In the genomic region with DNA sequence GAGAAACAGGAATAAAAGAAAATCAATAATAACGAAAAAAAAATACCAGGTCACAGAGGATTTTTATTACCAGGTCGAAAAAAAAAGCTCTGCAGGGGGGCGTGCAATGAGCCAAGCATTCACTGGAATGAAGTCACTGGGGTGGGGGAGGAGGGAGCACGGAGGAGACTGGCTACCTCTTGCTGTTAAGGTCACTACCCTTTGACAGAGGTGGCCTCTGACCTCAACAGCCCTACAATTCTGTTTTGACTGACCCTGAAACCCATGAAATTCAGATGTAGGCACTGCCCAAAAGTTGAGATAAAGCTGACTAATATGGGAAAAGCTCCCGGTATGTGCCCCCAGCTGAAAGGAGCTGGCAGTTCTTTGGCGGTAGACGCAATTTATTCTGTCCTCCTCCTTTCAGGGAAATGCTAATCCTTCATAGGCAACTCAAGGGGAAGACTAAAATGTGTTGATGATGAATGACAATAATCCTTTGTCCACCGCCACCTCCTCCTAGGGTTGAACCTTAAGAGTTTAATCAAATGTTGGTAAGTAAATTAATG, we compare ENCODE assay signal across 13 cellular contexts. TPM values are rescaled to one million over a fixed set of nuclear protein-coding genes. Genes with fewer than 3 reads are reported as not detected.
A peak's percentile ranks its signal among the peaks of the same experiment; 100 is the strongest.
DNase-seq lines count a peak whose midpoint lies in the region; TF ChIP-seq lines count a peak whose summit lies in the region.
"Had no signal": no experiment of that assay in that cellular context is flagged by ENCODE, and none has a peak within 500 bp of the region (broad histone marks: within the 10 kb centered on the region; RNA-seq: fewer than 3 reads in every experiment).

No MANE protein-coding gene starts in this region.

- TF ChIP-seq POLR2A in lower leg skin (IDR thresholded peaks at IDR 0.05): no peak

- no peak for TF ChIP-seq CTCF in endodermal cell (conservative IDR thresholded peaks at IDR 0.05)
- no peak for TF ChIP-seq CTCF in nephron (IDR thresholded peaks at IDR 0.05; ENCODE audit: unreplicated experiment in 3 of 3)
- TF ChIP-seq CTCF in mesothelial cell of epicardium (IDR thresholded peaks at IDR 0.05; ENCODE audit: unreplicated experiment): no peak
- no peak for TF ChIP-seq CTCF in lower leg skin (IDR thresholded peaks at IDR 0.05)

- peak overlapping the region; percentile 74 for H3K27ac Mint-ChIP-seq in endodermal cell
- H3K27ac Mint-ChIP-seq in nephron: peak overlapping the region; percentile 38 to 90 (median 86)
- no peak overlapping the region for H3K27ac Mint-ChIP-seq in mesothelial cell of epicardium
- H3K27ac Mint-ChIP-seq in activated naive CD8-positive, alpha-beta T cell treated with anti-CD3 and anti-CD28 coated beads for 36 hours: no peak overlapping the region
- H3K27ac Mint-ChIP-seq: CD14-positive monocyte; dendritic cell treated with granulocyte-macrophage colony-stimulating factor and Interleukin-4, amounts not matched to agents 40 ng/mL and 50 ng/mL, for 4 days had no signal

- no peaks in the 10 kb centered on the region for H3K27me3 ChIP-seq in NT2/D1 (ENCODE audit: insufficient read depth, insufficient read length)
- no peaks in the 10 kb centered on the region for H3K27me3 ChIP-seq in endodermal cell (ENCODE audit: control insufficient read depth, insufficient read depth, low read length, poor library complexity, severe bottlenecking)

- H3K36me3 Mint-ChIP-seq in endodermal cell (ENCODE audit: low read depth) (no peaks in the 10 kb centered on the region), nephron (ENCODE audit: low read depth) (no peaks in the 10 kb centered on the region), mesothelial cell of epicardium (no peaks in the 10 kb centered on the region)
- no peaks in the 10 kb centered on the region for H3K36me3 Mint-ChIP-seq in activated naive CD8-positive, alpha-beta T cell treated with anti-CD3 and anti-CD28 coated beads for 36 hours
- H3K36me3 Mint-ChIP-seq: CD14-positive monocyte had no signal

- H3K9me3 ChIP-seq in NT2/D1 (ENCODE audit: insufficient read depth, low read length) (peaks cover 4% of the 10 kb centered on the region), endodermal cell (ENCODE audit: control insufficient read depth, low read length) (no peaks in the 10 kb centered on the region)

- H3K4me1 Mint-ChIP-seq in endodermal cell: peaks cover 45% of the 10 kb centered on the region
- H3K4me1 Mint-ChIP-seq in nephron: peaks cover 43% of the 10 kb centered on the region
- H3K4me1 Mint-ChIP-seq in mesothelial cell of epicardium: peaks cover 37% of the 10 kb centered on the region
- H3K4me1 Mint-ChIP-seq in activated naive CD8-positive, alpha-beta T cell treated with anti-CD3 and anti-CD28 coated beads for 36 hours: peaks cover 24% of the 10 kb centered on the region
- H3K4me1 Mint-ChIP-seq: CD14-positive monocyte had no signal

- H3K27me3 Mint-ChIP-seq in endodermal cell (ENCODE audit: insufficient read depth) (no peaks in the 10 kb centered on the region), nephron (ENCODE audit: low read depth) (no peaks in the 10 kb centered on the region), mesothelial cell of epicardium (ENCODE audit: low read depth) (peaks cover 2% of the 10 kb centered on the region)
- H3K27me3 Mint-ChIP-seq in activated naive CD8-positive, alpha-beta T cell treated with anti-CD3 and anti-CD28 coated beads for 36 hours: no peaks in the 10 kb centered on the region

- intact Hi-C loops in lower leg skin (cut with DNase I; ENCODE audit: low total_unique reads): no loop called here

- H3K9me3 Mint-ChIP-seq in endodermal cell: no peaks in the 10 kb centered on the region
- H3K9me3 Mint-ChIP-seq in nephron: no peaks in the 10 kb centered on the region
- no peaks in the 10 kb centered on the region for H3K9me3 Mint-ChIP-seq in mesothelial cell of epicardium
- H3K9me3 Mint-ChIP-seq in activated naive CD8-positive, alpha-beta T cell treated with anti-CD3 and anti-CD28 coated beads for 36 hours: no peaks in the 10 kb centered on the region
- H3K9me3 Mint-ChIP-seq: CD14-positive monocyte; dendritic cell treated with granulocyte-macrophage colony-stimulating factor and Interleukin-4, amounts not matched to agents 40 ng/mL and 50 ng/mL, for 4 days had no signal

- DNase-seq in ELF-1 (ENCODE audit: low read depth, low spot score) (peak; percentile 53), NT2/D1 (ENCODE audit: low read depth, low spot score) (peak; percentile 82), endodermal cell (peak; percentile 88), mesothelial cell of epicardium (ENCODE audit: low spot score in 2 of 2, unreplicated experiment in 2 of 2) (no peak), lower leg skin (ENCODE audit: low spot score in 2 of 2) (no peak)
- no peak for DNase-seq in activated T-cell treated with anti-CD3 and anti-CD28 coated beads, Interleukin-2, amount 50 U/mL, for 48 hours
- DNase-seq in activated naive CD8-positive, alpha-beta T cell treated with anti-CD3 and anti-CD28 coated beads for 36 hours: no peak
- DNase-seq: NCI-H2081 treated with DMSO at 0.1 percent for 48 hours, RPMI8226 had no signal

- H3K36me3 ChIP-seq in NT2/D1 (ENCODE audit: insufficient read depth, insufficient read length, low read length) (no peaks in the 10 kb centered on the region), endodermal cell (ENCODE audit: control insufficient read depth, insufficient read depth, low read length) (no peaks in the 10 kb centered on the region)

- peak overlapping the region; percentile 90 for H3K27ac ChIP-seq in endodermal cell (ENCODE audit: low read depth, low read length)
- H3K27ac ChIP-seq: HL-60 had no signal

- H3K4me1 ChIP-seq in NT2/D1 (ENCODE audit: insufficient read depth, insufficient read length) (peaks cover 17% of the 10 kb centered on the region), endodermal cell (ENCODE audit: control insufficient read depth, insufficient read depth, low read length) (peaks cover 20% of the 10 kb centered on the region)

- H3K4me3 Mint-ChIP-seq in endodermal cell (peak overlapping the region; percentile 27), nephron (no peak overlapping the region), mesothelial cell of epicardium (no peak overlapping the region)
- no peak overlapping the region for H3K4me3 Mint-ChIP-seq in activated naive CD8-positive, alpha-beta T cell treated with anti-CD3 and anti-CD28 coated beads for 36 hours
- H3K4me3 Mint-ChIP-seq: dendritic cell treated with granulocyte-macrophage colony-stimulating factor and Interleukin-4, amounts not matched to agents 40 ng/mL and 50 ng/mL, for 4 days had no signal

- no peak overlapping the region for H3K4me3 ChIP-seq in NT2/D1 (ENCODE audit: insufficient read length, low read depth)
- H3K4me3 ChIP-seq in endodermal cell (ENCODE audit: low read length): no peak overlapping the region
- no peak overlapping the region for H3K4me3 ChIP-seq in lower leg skin (ENCODE audit: low read depth, poor library complexity, severe bottlenecking)

- peak overlapping the region; percentile 62 for H3K9ac ChIP-seq in NT2/D1 (ENCODE audit: insufficient read length, low read depth)
- no peak overlapping the region for H3K9ac ChIP-seq in endodermal cell (ENCODE audit: extremely low read depth, low read length, poor library complexity, severe bottlenecking)

- WGBS in endodermal cell (ENCODE audit: insufficient coverage in 1 of 2, insufficient read length in 1 of 2), 2 experiments: 30 to 39% methylated on average over 2 to 8 of the region's 8 CpGs
- 58 to 64% methylated on average over 8 of the region's 8 CpGs for WGBS in lower leg skin, 2 donors

RNA-seq across cellular contexts. Expression of gene RIC8B, which starts 6.5 kb away (rescaled TPM):
- 10 to 100 TPM; 19.6 to 23.3 TPM for total RNA-seq in endodermal cell
- 25.6 TPM for polyA plus RNA-seq in endodermal cell (2013, experiment 1 of 2)
- 23.2 TPM for polyA plus RNA-seq in endodermal cell (2013, experiment 2 of 2)
- total RNA-seq in mesothelial cell of epicardium: 18.3 to 22.5 TPM (median 21.2 TPM) in 3 replicates
- 1 to 10 TPM; 8.7 to 9.1 TPM for total RNA-seq in activated naive CD8-positive, alpha-beta T cell treated with anti-CD3 and anti-CD28 coated beads for 36 hours
- total RNA-seq in lower leg skin: 1 to 10 TPM; 7.0 to 9.1 (median 8.3) TPM

Comparison
In these comparisons a context has a peak if more than half of its experiments do, and no peak if none do; other contexts are left out.
1. DNase-seq: peak in ELF-1 (single experiment), NT2/D1 (single experiment) and endodermal cell (single experiment); none in mesothelial cell of epicardium (0 of 2), activated T-cell treated with anti-CD3 and anti-CD28 coated beads, Interleukin-2, amount 50 U/mL, for 48 hours (0 of 2), activated naive CD8-positive, alpha-beta T cell treated with anti-CD3 and anti-CD28 coated beads for 36 hours (single experiment) and lower leg skin (0 of 2).
2. H3K27ac Mint-ChIP-seq: peak in endodermal cell (single experiment) and nephron (3 of 3); none in mesothelial cell of epicardium (single experiment) and activated naive CD8-positive, alpha-beta T cell treated with anti-CD3 and anti-CD28 coated beads for 36 hours (single experiment).